ENCODE assay signal across 9 cellular contexts in genomic region chr4:184281231-184282139, GRCh38.
DNase-seq lines count a peak whose midpoint lies in the region; ATAC-seq and TF ChIP-seq lines count a peak whose summit lies in the region.
"Had no signal": no experiment of that assay in that cellular context is flagged by ENCODE, and none has a peak within 500 bp of the region (broad histone marks: within the 10 kb centered on the region; RNA-seq: fewer than 3 reads in every experiment).

No MANE protein-coding gene starts in this region.

- H3K9ac ChIP-seq in OCI-LY3 (ENCODE audit: low read length), result peak overlapping the region; percentile 88

- H3K4me3 ChIP-seq in OCI-LY3 (ENCODE audit: low read length) (peak overlapping the region; percentile 56), lower lobe of right lung (no peak overlapping the region)
- H3K4me3 ChIP-seq: hepatocyte had no signal

- TF ChIP-seq CTCF in OCI-LY3 (IDR thresholded peaks at IDR 0.05; ENCODE audit: low read depth, low read length) (no peak), lower lobe of right lung (IDR thresholded peaks at IDR 0.05) (no peak)

- H3K9me3 ChIP-seq in OCI-LY3 (ENCODE audit: insufficient read depth, low read length) (no peaks in the 10 kb centered on the region), lower lobe of right lung (no peaks in the 10 kb centered on the region)

- DNase-seq in lower lobe of right lung, result no peak
- no peak for DNase-seq in COR-L47 (lab: John Stamatoyannopoulos, UW)
- DNase-seq in putamen (ENCODE audit: low spot score), result no peak
- DNase-seq in stimulated activated CD4-positive, alpha-beta T cell treated with anti-CD3 and anti-CD28 coated beads, Interleukin-4, amount 100 ng/mL, for 4 hours, result no peak

- H3K4me2 ChIP-seq in OCI-LY3 (ENCODE audit: low read length), result peak overlapping the region; percentile 63
- H3K4me2 ChIP-seq: hepatocyte had no signal

- H3K79me2 ChIP-seq in OCI-LY3 (ENCODE audit: low read length), result peaks cover 6% of the 10 kb centered on the region; the same call in 1 of the 2 replicates
- H3K79me2 ChIP-seq: hepatocyte had no signal

- no peak overlapping the region for H2AFZ ChIP-seq in OCI-LY3 (ENCODE audit: low read depth, low read length)
- H2AFZ ChIP-seq: hepatocyte had no signal

- ATAC-seq in GM18498 (IDR thresholded peaks at IDR 0.05; ENCODE audit: unreplicated experiment) (peak; percentile 33), GM21717 (IDR thresholded peaks at IDR 0.05; ENCODE audit: unreplicated experiment) (peak; percentile 32), lower lobe of right lung (no peak), GM19467 (IDR thresholded peaks at IDR 0.05; ENCODE audit: unreplicated experiment) (no peak)

- intact Hi-C loops in lower lobe of right lung (cut with DNase I), result no loop called here

- no peaks in the 10 kb centered on the region for H3K36me3 ChIP-seq in OCI-LY3 (replicated peaks; ENCODE audit: low read depth, low read length)
- H3K36me3 ChIP-seq in lower lobe of right lung, result no peaks in the 10 kb centered on the region

- peaks cover 72% of the 10 kb centered on the region for H3K4me1 ChIP-seq in OCI-LY3 (ENCODE audit: low read length)
- peaks cover 33% of the 10 kb centered on the region for H3K4me1 ChIP-seq in lower lobe of right lung

- no peaks in the 10 kb centered on the region for H4K20me1 ChIP-seq in OCI-LY3 (ENCODE audit: insufficient read depth, low read length)

- H3K27ac ChIP-seq in OCI-LY3 (ENCODE audit: low read length), result peak overlapping the region; percentile 100
- H3K27ac ChIP-seq in lower lobe of right lung, result peak overlapping the region; percentile 71
- H3K27ac ChIP-seq: hepatocyte had no signal

- H3K27me3 ChIP-seq in OCI-LY3 (ENCODE audit: low read depth, low read length) (no peaks in the 10 kb centered on the region), lower lobe of right lung (ENCODE audit: low read depth) (no peaks in the 10 kb centered on the region)
- H3K27me3 ChIP-seq: hepatocyte had no signal

Comparison
In these comparisons a context has a peak if more than half of its experiments do, and no peak if none do; other contexts are left out.
1. ATAC-seq: peak in GM18498 (single experiment) and GM21717 (single experiment); none in lower lobe of right lung (0 of 2) and GM19467 (single experiment).